Comparison of ENCODE assay signal across 20 cellular contexts in genomic region chr17:42255425-42255810, GRCh38. TPM values are rescaled to one million over a fixed set of nuclear protein-coding genes. Genes with fewer than 3 reads are reported as not detected.
DNase-seq lines count a peak whose midpoint lies in the region; ATAC-seq and TF ChIP-seq lines count a peak whose summit lies in the region.
"Had no signal": no experiment of that assay in that cellular context is flagged by ENCODE, and none has a peak within 500 bp of the region (broad histone marks: within the 10 kb centered on the region; RNA-seq: fewer than 3 reads in every experiment).

No MANE protein-coding gene starts in this region.

- no peak overlapping the region for H3K27ac ChIP-seq in CD8-positive, alpha-beta T cell (ENCODE audit: low read depth, low read length)
- peak overlapping the region; percentile 84 for H3K27ac ChIP-seq in SJSA1
- H3K27ac ChIP-seq: left ventricle myocardium inferior, SK-N-MC had no signal

- H3K4me3 Mint-ChIP-seq in activated CD4-positive, alpha-beta T cell treated with anti-CD3 and anti-CD28 coated beads, Interleukin-2, amount 10 ng/mL, durations not matched to agents 24 days and 14 days: no peak overlapping the region
- no peak overlapping the region for H3K4me3 Mint-ChIP-seq in CD8-positive, alpha-beta T cell
- H3K4me3 Mint-ChIP-seq in chondrocyte (ENCODE audit: unreplicated experiment): no peak overlapping the region

- DNase-seq in activated CD4-positive, alpha-beta T cell treated with anti-CD3 and anti-CD28 coated beads, Interleukin-2, amount 10 ng/mL, durations not matched to agents 24 days and 14 days: no peak
- DNase-seq in activated CD4-positive, alpha-beta T cell treated with anti-CD3 and anti-CD28 coated beads for 4 hours: no peak
- DNase-seq in CD8-positive, alpha-beta T cell: no peak
- DNase-seq in SJSA1 (ENCODE audit: low read depth in 1 of 2, low spot score in 2 of 2) (no peak), chondrocyte (ENCODE audit: low spot score) (no peak), amygdala (lab: John Stamatoyannopoulos, UW) (no peak), NCI-H2029 treated with DMSO at 0.1 percent for 48 hours (lab: John Stamatoyannopoulos, UW) (no peak)
- DNase-seq: 8988T; activated CD4-positive, CD25-positive, alpha-beta regulatory T cell treated with anti-CD3 and anti-CD28 coated beads, Interleukin-2, amount 50 U/mL, for 72 hours; DMS153; left ventricle myocardium inferior; NCI-H1105; RPMI8226; stimulated activated CD8-positive, alpha-beta memory T cell treated with anti-CD3 and anti-CD28 coated beads, Interleukin-4, amount 100 ng/mL, for 48 hours; T-helper 2 cell; transverse colon had no signal

- peaks cover 43% of the 10 kb centered on the region for H3K4me1 Mint-ChIP-seq in activated CD4-positive, alpha-beta T cell treated with anti-CD3 and anti-CD28 coated beads, Interleukin-2, amount 10 ng/mL, durations not matched to agents 24 days and 14 days
- H3K4me1 Mint-ChIP-seq in CD8-positive, alpha-beta T cell (ENCODE audit: low read depth): peaks cover 61% of the 10 kb centered on the region
- H3K4me1 Mint-ChIP-seq in chondrocyte (ENCODE audit: low read depth): peaks cover 32% of the 10 kb centered on the region

- TF ChIP-seq CTCF in CD8-positive, alpha-beta T cell (IDR thresholded peaks at IDR 0.05): no peak
- no peak for TF ChIP-seq CTCF in chondrocyte (IDR thresholded peaks at IDR 0.05)

- CTCF ChIA-PET in CD8-positive, alpha-beta T cell (lab: Charles Lee): no interaction called here

- no peak overlapping the region for H3K4me3 ChIP-seq in CD8-positive, alpha-beta T cell (ENCODE audit: low read depth, low read length)
- H3K4me3 ChIP-seq in SJSA1: no peak overlapping the region
- H3K4me3 ChIP-seq: left ventricle myocardium inferior, SK-N-MC, smooth muscle cell, transverse colon had no signal

- no peaks in the 10 kb centered on the region for H3K36me3 ChIP-seq in CD8-positive, alpha-beta T cell (ENCODE audit: insufficient read depth, low read length)
- H3K36me3 ChIP-seq in SJSA1: no peaks in the 10 kb centered on the region
- H3K36me3 ChIP-seq: left ventricle myocardium inferior, transverse colon had no signal

- H3K36me3 Mint-ChIP-seq in activated CD4-positive, alpha-beta T cell treated with anti-CD3 and anti-CD28 coated beads, Interleukin-2, amount 10 ng/mL, durations not matched to agents 24 days and 14 days (ENCODE audit: low read depth): peaks cover 19% of the 10 kb centered on the region
- peaks cover 5% of the 10 kb centered on the region for H3K36me3 Mint-ChIP-seq in CD8-positive, alpha-beta T cell
- H3K36me3 Mint-ChIP-seq in chondrocyte (ENCODE audit: low read depth): no peaks in the 10 kb centered on the region

- peak overlapping the region; percentile 2 for H3K27ac Mint-ChIP-seq in activated CD4-positive, alpha-beta T cell treated with anti-CD3 and anti-CD28 coated beads, Interleukin-2, amount 10 ng/mL, durations not matched to agents 24 days and 14 days
- H3K27ac Mint-ChIP-seq in CD8-positive, alpha-beta T cell: peak overlapping the region; percentile 65
- H3K27ac Mint-ChIP-seq in chondrocyte (ENCODE audit: unreplicated experiment): peak overlapping the region; percentile 3

- H3K9me3 Mint-ChIP-seq in activated CD4-positive, alpha-beta T cell treated with anti-CD3 and anti-CD28 coated beads, Interleukin-2, amount 10 ng/mL, durations not matched to agents 24 days and 14 days: no peaks in the 10 kb centered on the region
- H3K9me3 Mint-ChIP-seq in CD8-positive, alpha-beta T cell: no peaks in the 10 kb centered on the region
- H3K9me3 Mint-ChIP-seq in chondrocyte (ENCODE audit: low read depth): no peaks in the 10 kb centered on the region

- no peaks in the 10 kb centered on the region for H3K9me3 ChIP-seq in CD8-positive, alpha-beta T cell (ENCODE audit: low read length)
- no peaks in the 10 kb centered on the region for H3K9me3 ChIP-seq in SJSA1 (replicated peaks)
- H3K9me3 ChIP-seq: left ventricle myocardium inferior, transverse colon had no signal

- ATAC-seq in CD8-positive, alpha-beta T cell: no peak
- no peak for ATAC-seq in HG03097 (IDR thresholded peaks at IDR 0.05; ENCODE audit: low FRiP score, unreplicated experiment)

- H3K27me3 Mint-ChIP-seq in activated CD4-positive, alpha-beta T cell treated with anti-CD3 and anti-CD28 coated beads, Interleukin-2, amount 10 ng/mL, durations not matched to agents 24 days and 14 days: no peaks in the 10 kb centered on the region
- no peaks in the 10 kb centered on the region for H3K27me3 Mint-ChIP-seq in CD8-positive, alpha-beta T cell (ENCODE audit: low read depth)
- no peaks in the 10 kb centered on the region for H3K27me3 Mint-ChIP-seq in chondrocyte (ENCODE audit: low read depth)
- H3K27me3 Mint-ChIP-seq: CD4-positive, CD25-positive, alpha-beta regulatory T cell had no signal

- POLR2A ChIA-PET in CD8-positive, alpha-beta T cell (lab: Charles Lee): no interaction called here

- intact Hi-C loops in activated CD4-positive, alpha-beta T cell treated with anti-CD3 and anti-CD28 coated beads, Interleukin-2, amount 10 ng/mL, durations not matched to agents 24 days and 14 days (cut with micrococcal nuclease): no loop called here
- intact Hi-C loops in CD8-positive, alpha-beta T cell (cut with DNase I, micrococcal nuclease): no loop called here

- peaks cover 15% of the 10 kb centered on the region for H3K4me1 ChIP-seq in CD8-positive, alpha-beta T cell (ENCODE audit: insufficient read depth, low read length)
- peaks cover 91% of the 10 kb centered on the region for H3K4me1 ChIP-seq in SJSA1 (replicated peaks)

- H3K27me3 ChIP-seq in CD8-positive, alpha-beta T cell (ENCODE audit: insufficient read depth, low read length): no peaks in the 10 kb centered on the region
- no peaks in the 10 kb centered on the region for H3K27me3 ChIP-seq in SJSA1 (replicated peaks)
- H3K27me3 ChIP-seq: transverse colon had no signal

RNA-seq across cellular contexts. Expression of gene STAT5B, which starts 20.8 kb away (rescaled TPM):
- total RNA-seq in activated CD4-positive, alpha-beta T cell treated with anti-CD3 and anti-CD28 coated beads, Interleukin-2, amount 10 ng/mL, durations not matched to agents 24 days and 14 days: 184 and 189 TPM in 2 replicates
- 10 to 100 TPM; 85.2 to 85.5 TPM for total RNA-seq in CD8-positive, alpha-beta T cell
- total RNA-seq in SJSA1 (2014; rRNA removed; shearing (Covaris generic)): 22.1 and 36.0 TPM in 2 replicates
- total RNA-seq in chondrocyte: 29.5 to 32.8 TPM (median 31.0 TPM) in 3 replicates

RNA-seq across cellular contexts. Expression of gene STAT5A, which starts 32.9 kb away (rescaled TPM):
- total RNA-seq in activated CD4-positive, alpha-beta T cell treated with anti-CD3 and anti-CD28 coated beads, Interleukin-2, amount 10 ng/mL, durations not matched to agents 24 days and 14 days: 346 and 348 TPM in 2 replicates
- 100 to 1,000 TPM; 300 to 319 TPM for total RNA-seq in CD8-positive, alpha-beta T cell
- 4.6 and 4.8 TPM in 2 replicates for total RNA-seq in SJSA1 (2014; rRNA removed; shearing (Covaris generic))
- 12.2 to 17.6 TPM (median 14.3 TPM) in 3 replicates for total RNA-seq in chondrocyte

Comparison
In these comparisons a context has a peak if more than half of its experiments do, and no peak if none do; other contexts are left out.
1. H3K27ac Mint-ChIP-seq: peak in every context shown above with its lines; median percentile 65 in CD8-positive, alpha-beta T cell; 3 in chondrocyte; 2 in activated CD4-positive, alpha-beta T cell treated with anti-CD3 and anti-CD28 coated beads, Interleukin-2, amount 10 ng/mL, durations not matched to agents 24 days and 14 days.
2. RNA of gene STAT5A, which starts 32.9 kb away (total RNA-seq): 346 to 348 TPM in activated CD4-positive, alpha-beta T cell treated with anti-CD3 and anti-CD28 coated beads, Interleukin-2, amount 10 ng/mL, durations not matched to agents 24 days and 14 days and 300 to 319 TPM in CD8-positive, alpha-beta T cell; 12.2 to 17.6 TPM in chondrocyte and 4.6 to 4.8 TPM in SJSA1; every median in the first group is over 10 times any median in the second.